Comparison of ENCODE assay signal across 9 cellular contexts in genomic region chr6:143279385-143279784, GRCh38.
DNase-seq lines count a peak whose midpoint lies in the region; ATAC-seq, FAIRE-seq and TF ChIP-seq lines count a peak whose summit lies in the region.
"Had no signal": no experiment of that assay in that cellular context is flagged by ENCODE, and none has a peak within 500 bp of the region (broad histone marks: within the 10 kb centered on the region; RNA-seq: fewer than 3 reads in every experiment).

No MANE protein-coding gene starts in this region.

- no peaks in the 10 kb centered on the region for H4K20me1 ChIP-seq in K562 (replicated peaks; ENCODE audit: control insufficient read depth, insufficient read depth, low read length)

- H3K9me3 ChIP-seq in K562 (replicated peaks; ENCODE audit: control insufficient read depth, insufficient read depth, low read depth, low read length) (no peaks in the 10 kb centered on the region), lower lobe of right lung (no peaks in the 10 kb centered on the region)

- no peaks in the 10 kb centered on the region for H3K4me1 ChIP-seq in K562 (replicated peaks in 1 of 2; ENCODE audit: control insufficient read depth in 2 of 2, insufficient read depth in 2 of 2, low read length in 2 of 2)
- H3K4me1 ChIP-seq in lower lobe of right lung: no peaks in the 10 kb centered on the region

- peak; percentile 79 for FAIRE-seq in K562 (lab: Jason Lieb, UNC)

- POLR2A ChIA-PET in K562 (lab: Yijun Ruan, JAX): no interaction called here

- H3K4me3 ChIP-seq in K562 (no peak overlapping the region), lower lobe of right lung (no peak overlapping the region), lower leg skin (ENCODE audit: low read depth, poor library complexity, severe bottlenecking) (no peak overlapping the region)

- TF ChIP-seq EP300 in K562 (IDR thresholded peaks at IDR 0.05; ENCODE audit: low read length): no peak

- H3K27ac Mint-ChIP-seq in natural killer cell: no peak overlapping the region

- H3K27me3 Mint-ChIP-seq in natural killer cell (ENCODE audit: low read depth in 2 of 2): peaks cover 0 to 6% of the 10 kb centered on the region in 2 donors

- BruUV-seq in K562 (replicated peaks; lab: Mats Ljungman, UMichigan): no TSS peak

- H3K9me1 ChIP-seq in K562 (ENCODE audit: control insufficient read depth, insufficient read depth, low read length): no peaks in the 10 kb centered on the region

- H3K27me3 ChIP-seq in K562 (ENCODE audit: control insufficient read depth in 2 of 2, insufficient read depth in 2 of 2, low read length in 2 of 2) (no peaks in the 10 kb centered on the region), lower lobe of right lung (ENCODE audit: low read depth) (no peaks in the 10 kb centered on the region)

- DNase-seq in Daoy (ENCODE audit: low read depth) (peak; percentile 43), K562 (ENCODE audit: extremely low read depth in 1 of 4, low spot score in 3 of 4) (peak; percentile 39 to 64 (median 59)), lower lobe of right lung (no peak), DMS153 (lab: John Stamatoyannopoulos, UW) (no peak), natural killer cell (no peak), mucosa of gallbladder (ENCODE audit: low spot score) (no peak), lower leg skin (ENCODE audit: low spot score in 2 of 2) (no peak)

- WGBS in K562 (ENCODE audit: insufficient coverage, low coverage, missing lambda C conversion rate): 25% methylated on average over 6 of the region's 6 CpGs
- WGBS in lower leg skin, 2 donors: 89 to 90% methylated on average over 6 of the region's 6 CpGs

- H3K36me3 Mint-ChIP-seq in natural killer cell: no peaks in the 10 kb centered on the region

- peak; percentile 60 to 81 for TF ChIP-seq RAD21 in K562 (CRISPR knock-in tag; conservative IDR thresholded peaks at IDR 0.05 in 1 of 2, IDR thresholded peaks at IDR 0.05 in 1 of 2)

- in situ Hi-C loops in K562 (cut with MboI): loop anchor here (25.0 kb wide), 1 partner anchor 592 kb away; no protein-coding TSS in a partner anchor

- CTCF ChIA-PET in K562 (lab: Yijun Ruan, JAX; ENCODE audit: low intra/inter-chr PET ratio): interaction anchor here (0.7 to 2.2 kb wide), 2 partner anchors 124 to 587 kb away, joined by 4 to 16 read pairs; no protein-coding TSS in a partner anchor

- TF ChIP-seq CTCF in K562 (IDR thresholded peaks at IDR 0.05 in 2 of 3, conservative IDR thresholded peaks at IDR 0.05 in 1 of 3; ENCODE audit: insufficient read depth in 2 of 3, low read depth in 1 of 3, low read length in 3 of 3) (peak; percentile 69 to 80 (median 70)), lower lobe of right lung (IDR thresholded peaks at IDR 0.05) (no peak), natural killer cell (IDR thresholded peaks at IDR 0.05) (no peak), lower leg skin (IDR thresholded peaks at IDR 0.05) (no peak)

- peaks cover 4% of the 10 kb centered on the region; the same call in 2 of the 3 replicates for H3K36me3 ChIP-seq in K562 (ENCODE audit: control insufficient read depth, insufficient read depth, low read length)
- H3K36me3 ChIP-seq in lower lobe of right lung: no peaks in the 10 kb centered on the region

- H2AFZ ChIP-seq in K562 (ENCODE audit: low read depth, low read length): no peak overlapping the region

- peak; percentile 44 for ATAC-seq in HG03432 (IDR thresholded peaks at IDR 0.05; ENCODE audit: unreplicated experiment)
- peak; percentile 99 for ATAC-seq in K562
- peak; percentile 35 for ATAC-seq in lower lobe of right lung
- ATAC-seq in natural killer cell: no peak

- peaks cover 0 to 5% of the 10 kb centered on the region in 2 donors for H3K4me1 Mint-ChIP-seq in natural killer cell

- H3K9me3 Mint-ChIP-seq in natural killer cell: no peaks in the 10 kb centered on the region

- no peak overlapping the region for H3K4me2 ChIP-seq in K562 (ENCODE audit: insufficient read depth, low read length)

- TF ChIP-seq POLR2A in K562 (conservative IDR thresholded peaks at IDR 0.05): no peak
- TF ChIP-seq POLR2A in lower leg skin (IDR thresholded peaks at IDR 0.05): no peak

- intact Hi-C loops in K562 (cut with micrococcal nuclease): loop anchor here (1.0 to 10.0 kb wide), 3 partner anchors 219 to 586 kb away; partner anchors contain the start of gene AIG1
- intact Hi-C loops in lower lobe of right lung (cut with DNase I): no loop called here
- intact Hi-C loops in natural killer cell (cut with micrococcal nuclease): no loop called here
- intact Hi-C loops in lower leg skin (cut with DNase I; ENCODE audit: low total_unique reads): no loop called here

- no peaks in the 10 kb centered on the region for H3K79me2 ChIP-seq in K562 (ENCODE audit: control insufficient read depth, insufficient read depth, low read length)

- no peak overlapping the region for H3K4me3 Mint-ChIP-seq in natural killer cell

- no peak overlapping the region for H3K9ac ChIP-seq in K562 (ENCODE audit: insufficient read depth in 1 of 2, low read depth in 2 of 2, low read length in 2 of 2)

- H3K27ac ChIP-seq in K562 (ENCODE audit: extremely low read depth, low read depth, low read length) (no peak overlapping the region), lower lobe of right lung (no peak overlapping the region)
- H3K27ac ChIP-seq: HL-60 had no signal

TF ChIP-seq in K562, 482 proteins besides CTCF, POLR2A, EP300 and RAD21:
- TF ChIP-seq STAG1 (CRISPR knock-in tag; IDR thresholded peaks at IDR 0.05; ENCODE audit: borderline replicate concordance) (peak; percentile 62; the same call in 1 of the 2 replicates), GATA2 (CRISPR knock-in tag; IDR thresholded peaks at IDR 0.05) (no peak), CTCFL (IDR thresholded peaks at IDR 0.05; ENCODE audit: borderline replicate concordance, insufficient read depth, low read depth, low read length, poor library complexity, severe bottlenecking) (peak; percentile 85), SMC3 (conservative IDR thresholded peaks at IDR 0.05; ENCODE audit: insufficient read depth, low read depth, low read length) (peak; percentile 67), GTF2B (IDR thresholded peaks at IDR 0.05; ENCODE audit: extremely low read depth, insufficient read length) (no peak), ZSCAN32 (CRISPR knock-in tag; IDR thresholded peaks at IDR 0.05) (0 out of 2 replicates have a peak, but pooled peaks have one; percentile 56), ATF3 (IDR thresholded peaks at IDR 0.05) (0 out of 2 replicates have a peak, but pooled peaks have one; percentile 10), ATF3 (CRISPR knock-in tag; conservative IDR thresholded peaks at IDR 0.05) (no peak)

Comparison
In these comparisons a context has a peak if more than half of its experiments do, and no peak if none do; other contexts are left out.
1. DNase-seq: peak in Daoy (single experiment) and K562 (4 of 4); none in lower lobe of right lung (single experiment), DMS153 (single experiment), natural killer cell (single experiment), mucosa of gallbladder (single experiment) and lower leg skin (0 of 2).
2. ATAC-seq: peak in HG03432 (single experiment), K562 (single experiment) and lower lobe of right lung (2 of 2); none in natural killer cell (0 of 3).
3. CTCF ChIP-seq: peak in K562 (3 of 3); none in lower lobe of right lung (single experiment), natural killer cell (single experiment) and lower leg skin (0 of 3).